ENCODE assay signal across 3 cellular contexts in genomic region chr17:45697076-45697475, GRCh38.
TF ChIP-seq lines count a peak whose summit lies in the region.

No MANE protein-coding gene starts in this region.

TF ChIP-seq in HepG2, 621 proteins besides CTCF, POLR2A, EP300 and RAD21:
- TF ChIP-seq HNRNPK (IDR thresholded peaks at IDR 0.05; ENCODE audit: low read depth, low read length, poor library complexity, severe bottlenecking) (peak; percentile 64), ZNF562 (CRISPR knock-in tag; IDR thresholded peaks at IDR 0.05; ENCODE audit: borderline replicate concordance) (no peak)

TF ChIP-seq in K562, 482 proteins besides CTCF, POLR2A, EP300 and RAD21:
- no peak for TF ChIP-seq ZNF224 (CRISPR knock-in tag; IDR thresholded peaks at IDR 0.05)
- no peak for TF ChIP-seq ZNF668 (CRISPR knock-in tag; IDR thresholded peaks at IDR 0.05)
- TF ChIP-seq ZNF3 (CRISPR knock-in tag; IDR thresholded peaks at IDR 0.05) = no peak
- TF ChIP-seq ZNF764 (CRISPR knock-in tag; IDR thresholded peaks at IDR 0.05; ENCODE audit: low read depth) = no peak
- no peak for TF ChIP-seq POLR3G (IDR thresholded peaks at IDR 0.05; ENCODE audit: extremely low read depth, insufficient read length, insufficient replicate concordance)
- no peak for TF ChIP-seq TCF7 (IDR thresholded peaks at IDR 0.05; ENCODE audit: borderline replicate concordance)
- TF ChIP-seq NCOA2 (IDR thresholded peaks at IDR 0.05; ENCODE audit: partially characterized antibody in 2 of 2) = no peak
- TF ChIP-seq ZNF24 (IDR thresholded peaks at IDR 0.05) = no peak
- TF ChIP-seq EP400 (IDR thresholded peaks at IDR 0.05) = no peak
- no peak for TF ChIP-seq ZNF212 (CRISPR knock-in tag; IDR thresholded peaks at IDR 0.05)
- TF ChIP-seq HLTF (IDR thresholded peaks at IDR 0.05) = 0 out of 2 replicates have a peak, but pooled peaks have one; percentile 41
- TF ChIP-seq HNRNPK (IDR thresholded peaks at IDR 0.05; ENCODE audit: low read depth, low read length, poor library complexity, severe bottlenecking) = no peak
- TF ChIP-seq RBM25 (IDR thresholded peaks at IDR 0.05; ENCODE audit: low read depth, low read length, severe bottlenecking) = peak; percentile 88
- no peak for TF ChIP-seq KLF13 (tag; IDR thresholded peaks at IDR 0.05; ENCODE audit: borderline replicate concordance, low read depth)

TF ChIP-seq in H1, 55 proteins besides CTCF, POLR2A, EP300 and RAD21:
- no peak for TF ChIP-seq YY1 (IDR thresholded peaks at IDR 0.05; ENCODE audit: low read depth, low read length)
- no peak for TF ChIP-seq HDAC6 (IDR thresholded peaks at IDR 0.05; ENCODE audit: low read depth, low read length)
- TF ChIP-seq KDM1A (IDR thresholded peaks at IDR 0.05; ENCODE audit: borderline replicate concordance, low read length) = peak; percentile 58; the same call in 1 of the 2 replicates
- TF ChIP-seq EGR1 (IDR thresholded peaks at IDR 0.05; ENCODE audit: borderline replicate concordance, low read depth, low read length) = no peak
- TF ChIP-seq SP1 (IDR thresholded peaks at IDR 0.05; ENCODE audit: low read depth, low read length) = no peak
- no peak for TF ChIP-seq ATF3 (IDR thresholded peaks at IDR 0.05; ENCODE audit: insufficient read depth, low read depth, low read length)
